11 cellular contexts compared by ENCODE assay signal in genomic region chr3:159861369-159861987, GRCh38. TPM values are rescaled to one million over a fixed set of nuclear protein-coding genes. Genes with fewer than 3 reads are reported as not detected.
DNase-seq lines count a peak whose midpoint lies in the region; ATAC-seq, FAIRE-seq and TF ChIP-seq lines count a peak whose summit lies in the region.
"Had no signal": no experiment of that assay in that cellular context is flagged by ENCODE, and none has a peak within 500 bp of the region (broad histone marks: within the 10 kb centered on the region; RNA-seq: fewer than 3 reads in every experiment).

No MANE protein-coding gene starts in this region.

- H3K4me3 ChIP-seq in colonic mucosa: no peak overlapping the region
- H3K4me3 ChIP-seq: SK-N-MC had no signal

- peak; percentile 28 for ATAC-seq in stimulated activated naive CD8-positive, alpha-beta T cell treated with anti-CD3 and anti-CD28 coated beads, Interleukin-15, Interleukin-2, amounts not matched to agents 100 U/mL and 50 U/mL, for 24 hours
- ATAC-seq in stimulated activated naive CD8-positive, alpha-beta T cell treated with anti-CD3 and anti-CD28 coated beads, Interleukin-15, amount 100 ng/mL, for 72 hours: no peak
- peak; percentile 72 for ATAC-seq in HG03039 (IDR thresholded peaks at IDR 0.05; ENCODE audit: unreplicated experiment)

- FAIRE-seq in urothelium cell line (lab: Jason Lieb, UNC): no peak

- H3K9me3 ChIP-seq in colonic mucosa: no peaks in the 10 kb centered on the region

- H3K4me1 ChIP-seq in colonic mucosa: no peaks in the 10 kb centered on the region

- H3K27me3 Mint-ChIP-seq in stimulated activated naive CD8-positive, alpha-beta T cell treated with anti-CD3 and anti-CD28 coated beads, Interleukin-15, amount 100 ng/mL, for 72 hours: peaks cover 23% of the 10 kb centered on the region
- no peaks in the 10 kb centered on the region for H3K27me3 Mint-ChIP-seq in chondrocyte (ENCODE audit: low read depth)

- H3K27ac ChIP-seq in colonic mucosa: no peak overlapping the region
- H3K27ac ChIP-seq: SK-N-MC had no signal

- no peak for DNase-seq in stimulated activated naive CD8-positive, alpha-beta T cell treated with anti-CD3 and anti-CD28 coated beads, Interleukin-15, Interleukin-2, amounts not matched to agents 100 U/mL and 50 U/mL, for 24 hours
- no peak for DNase-seq in stimulated activated naive CD8-positive, alpha-beta T cell treated with anti-CD3 and anti-CD28 coated beads, Interleukin-15, amount 100 ng/mL, for 72 hours
- no peak for DNase-seq in chondrocyte (ENCODE audit: low spot score)
- DNase-seq in colonic mucosa: no peak
- DNase-seq in urothelium cell line (ENCODE audit: low spot score): no peak
- no peak for DNase-seq in activated effector memory CD4-positive, alpha-beta T cell treated with anti-CD3 and anti-CD28 coated beads, Interleukin-2, amount 50 U/mL, for 16 hours
- DNase-seq in effector CD8-positive, alpha-beta T cell (lab: John Stamatoyannopoulos, UW): no peak

- no peaks in the 10 kb centered on the region for H3K36me3 ChIP-seq in colonic mucosa

- no peaks in the 10 kb centered on the region for H3K36me3 Mint-ChIP-seq in chondrocyte (ENCODE audit: low read depth)
- H3K36me3 Mint-ChIP-seq: activated naive CD8-positive, alpha-beta T cell had no signal

- no peak overlapping the region for H3K9ac ChIP-seq in colonic mucosa (ENCODE audit: low read depth in 2 of 2, low read length in 2 of 2)

- no peak for TF ChIP-seq CTCF in chondrocyte (IDR thresholded peaks at IDR 0.05)
- TF ChIP-seq CTCF in colonic mucosa (IDR thresholded peaks at IDR 0.05): no peak

- H3K4me3 Mint-ChIP-seq in stimulated activated naive CD8-positive, alpha-beta T cell treated with anti-CD3 and anti-CD28 coated beads, Interleukin-15, amount 100 ng/mL, for 72 hours: no peak overlapping the region
- H3K4me3 Mint-ChIP-seq in chondrocyte (ENCODE audit: unreplicated experiment): no peak overlapping the region
- H3K4me3 Mint-ChIP-seq: activated naive CD8-positive, alpha-beta T cell had no signal

- H3K27ac Mint-ChIP-seq in stimulated activated naive CD8-positive, alpha-beta T cell treated with anti-CD3 and anti-CD28 coated beads, Interleukin-15, amount 100 ng/mL, for 72 hours: no peak overlapping the region
- H3K27ac Mint-ChIP-seq in chondrocyte (ENCODE audit: unreplicated experiment): peak overlapping the region; percentile 81
- H3K27ac Mint-ChIP-seq: activated naive CD8-positive, alpha-beta T cell had no signal

- no peaks in the 10 kb centered on the region for H3K27me3 ChIP-seq in colonic mucosa

- no peaks in the 10 kb centered on the region for H3K9me3 Mint-ChIP-seq in stimulated activated naive CD8-positive, alpha-beta T cell treated with anti-CD3 and anti-CD28 coated beads, Interleukin-15, amount 100 ng/mL, for 72 hours
- H3K9me3 Mint-ChIP-seq in chondrocyte (ENCODE audit: low read depth): no peaks in the 10 kb centered on the region

- intact Hi-C loops in colonic mucosa (cut with DNase I): no loop called here

- peaks cover 8% of the 10 kb centered on the region for H3K4me1 Mint-ChIP-seq in stimulated activated naive CD8-positive, alpha-beta T cell treated with anti-CD3 and anti-CD28 coated beads, Interleukin-15, amount 100 ng/mL, for 72 hours
- peaks cover 69% of the 10 kb centered on the region for H3K4me1 Mint-ChIP-seq in chondrocyte (ENCODE audit: low read depth)

RNA-seq across cellular contexts. Expression of gene SCHIP1, which starts 21.8 kb away (rescaled TPM):
- total RNA-seq in chondrocyte: 7.1 to 10.6 TPM (median 7.5 TPM) in 3 replicates
- 1 to 10 TPM in 1 of 2 donors, under 1 TPM in 1; 0.35 to 2.5 TPM for total RNA-seq in colonic mucosa
- total RNA-seq: HT-29 had no signal
